ENCODE assay signal across 32 cellular contexts in genomic region chr7:141456298-141456697, GRCh38.
DNase-seq lines count a peak whose midpoint lies in the region; ATAC-seq and TF ChIP-seq lines count a peak whose summit lies in the region.
"Had no signal": no experiment of that assay in that cellular context is flagged by ENCODE, and none has a peak within 500 bp of the region (broad histone marks: within the 10 kb centered on the region; RNA-seq: fewer than 3 reads in every experiment).

No MANE protein-coding gene starts in this region.

- ATAC-seq in left cardiac atrium (peak in 1 of 2 donors; percentile 60), RWPE2 (ENCODE audit: low read depth) (peak; percentile 73), HG03039 (IDR thresholded peaks at IDR 0.05; ENCODE audit: unreplicated experiment) (no peak), HG02623 (IDR thresholded peaks at IDR 0.05; ENCODE audit: unreplicated experiment) (no peak)
- no peak for ATAC-seq in naive thymus-derived CD4-positive, alpha-beta T cell
- ATAC-seq: body of pancreas; foreskin keratinocyte; GM23338; K562; lower lobe of right lung; natural killer cell treated with Interleukin-12 subunit alpha and Interleukin-12 subunit beta and Interleukin-15 and Interleukin-18, amount 100 ng/mL, for 72 hours; stimulated activated effector memory CD8-positive, alpha-beta T cell treated with anti-CD3 and anti-CD28 coated beads, Interleukin-12 subunit alpha, Interleukin-12 subunit beta, amount 100 ng/mL, for 72 hours had no signal

- no peak overlapping the region for H3K4me3 Mint-ChIP-seq in naive thymus-derived CD4-positive, alpha-beta T cell
- H3K4me3 Mint-ChIP-seq: CD4-positive, alpha-beta T cell; GM23338; natural killer cell treated with Interleukin-12 subunit alpha and Interleukin-12 subunit beta and Interleukin-15 and Interleukin-18, amount 100 ng/mL, for 72 hours; stimulated activated effector memory CD8-positive, alpha-beta T cell treated with anti-CD3 and anti-CD28 coated beads, Interleukin-12 subunit alpha, Interleukin-12 subunit beta, amount 100 ng/mL, for 72 hours; type B pancreatic cell had no signal

- H3K4me1 ChIP-seq in RWPE2 (ENCODE audit: insufficient read depth, poor library complexity, severe bottlenecking), result peaks cover 20% of the 10 kb centered on the region
- no peaks in the 10 kb centered on the region for H3K4me1 ChIP-seq in naive thymus-derived CD4-positive, alpha-beta T cell (ENCODE audit: control insufficient read depth in 2 of 2, insufficient read depth in 2 of 2, low read length in 2 of 2)
- H3K4me1 ChIP-seq: body of pancreas, lower lobe of right lung, SJCRH30 had no signal

- intact Hi-C loops in left cardiac atrium (cut with DNase I), result no loop called here
- intact Hi-C loops in cardiac septum (cut with DNase I), result no loop called here
- intact Hi-C loops in naive thymus-derived CD4-positive, alpha-beta T cell (cut with micrococcal nuclease), result no loop called here

- H3K9me3 ChIP-seq in RWPE2 (ENCODE audit: severe bottlenecking), result no peaks in the 10 kb centered on the region
- no peaks in the 10 kb centered on the region for H3K9me3 ChIP-seq in naive thymus-derived CD4-positive, alpha-beta T cell (ENCODE audit: control insufficient read depth in 2 of 3, low read length in 3 of 3)
- H3K9me3 ChIP-seq: body of pancreas, esophagus muscularis mucosa, heart left ventricle, lower lobe of right lung, SJCRH30 had no signal

- POLR2A ChIA-PET in naive thymus-derived CD4-positive, alpha-beta T cell (lab: Charles Lee), result no interaction called here

- H3K36me3 ChIP-seq in RWPE2 (ENCODE audit: low read depth), result no peaks in the 10 kb centered on the region
- no peaks in the 10 kb centered on the region for H3K36me3 ChIP-seq in naive thymus-derived CD4-positive, alpha-beta T cell (ENCODE audit: control insufficient read depth in 2 of 3, insufficient read depth in 3 of 3, low read length in 3 of 3)
- H3K36me3 ChIP-seq: esophagus muscularis mucosa, heart left ventricle, lower lobe of right lung, SJCRH30, WERI-Rb-1 had no signal

- peaks cover 10 to 20% (median 13%) of the 10 kb centered on the region in 5 donors for H3K27me3 Mint-ChIP-seq in naive thymus-derived CD4-positive, alpha-beta T cell
- H3K27me3 Mint-ChIP-seq: type B pancreatic cell had no signal

- no peak overlapping the region for H3K27ac ChIP-seq in RWPE2 (ENCODE audit: poor library complexity, severe bottlenecking)
- H3K27ac ChIP-seq in naive thymus-derived CD4-positive, alpha-beta T cell (ENCODE audit: low read depth, low read length), result no peak overlapping the region
- H3K27ac ChIP-seq: body of pancreas, esophagus muscularis mucosa, foreskin keratinocyte, heart left ventricle, lower lobe of right lung, SJCRH30, WERI-Rb-1 had no signal

- no peaks in the 10 kb centered on the region for H3K27me3 ChIP-seq in RWPE2 (ENCODE audit: insufficient read depth, poor library complexity, severe bottlenecking)
- H3K27me3 ChIP-seq in naive thymus-derived CD4-positive, alpha-beta T cell (ENCODE audit: control insufficient read depth in 2 of 2, insufficient read depth in 2 of 2, low read length in 2 of 2), result no peaks in the 10 kb centered on the region
- H3K27me3 ChIP-seq: body of pancreas, dorsolateral prefrontal cortex, esophagus muscularis mucosa, foreskin keratinocyte, heart left ventricle had no signal

- H3K9me3 Mint-ChIP-seq in naive thymus-derived CD4-positive, alpha-beta T cell, result no peaks in the 10 kb centered on the region
- H3K9me3 Mint-ChIP-seq: CD4-positive, alpha-beta T cell; GM23338; natural killer cell treated with Interleukin-12 subunit alpha and Interleukin-12 subunit beta and Interleukin-15 and Interleukin-18, amount 100 ng/mL, for 72 hours; stimulated activated effector memory CD8-positive, alpha-beta T cell treated with anti-CD3 and anti-CD28 coated beads, Interleukin-12 subunit alpha, Interleukin-12 subunit beta, amount 100 ng/mL, for 72 hours; type B pancreatic cell had no signal

- H3K4me3 ChIP-seq in RWPE2 (ENCODE audit: severe bottlenecking), result no peak overlapping the region
- no peak overlapping the region for H3K4me3 ChIP-seq in naive thymus-derived CD4-positive, alpha-beta T cell (ENCODE audit: low read length)
- H3K4me3 ChIP-seq: body of pancreas, dorsolateral prefrontal cortex, esophagus muscularis mucosa, GM23338, heart left ventricle, K562, lower lobe of right lung, SJCRH30 had no signal

- H3K36me3 Mint-ChIP-seq in naive thymus-derived CD4-positive, alpha-beta T cell, result no peaks in the 10 kb centered on the region
- H3K36me3 Mint-ChIP-seq: natural killer cell treated with Interleukin-12 subunit alpha and Interleukin-12 subunit beta and Interleukin-15 and Interleukin-18, amount 100 ng/mL, for 72 hours; stimulated activated effector memory CD8-positive, alpha-beta T cell treated with anti-CD3 and anti-CD28 coated beads, Interleukin-12 subunit alpha, Interleukin-12 subunit beta, amount 100 ng/mL, for 72 hours; type B pancreatic cell had no signal

- no peaks in the 10 kb centered on the region for H3K4me1 Mint-ChIP-seq in naive thymus-derived CD4-positive, alpha-beta T cell

- CTCF ChIA-PET in naive thymus-derived CD4-positive, alpha-beta T cell (lab: Charles Lee), result no interaction called here

- H3K27ac Mint-ChIP-seq in naive thymus-derived CD4-positive, alpha-beta T cell, result no peak overlapping the region
- H3K27ac Mint-ChIP-seq: CD4-positive, alpha-beta T cell; GM23338; natural killer cell treated with Interleukin-12 subunit alpha and Interleukin-12 subunit beta and Interleukin-15 and Interleukin-18, amount 100 ng/mL, for 72 hours; stimulated activated effector memory CD8-positive, alpha-beta T cell treated with anti-CD3 and anti-CD28 coated beads, Interleukin-12 subunit alpha, Interleukin-12 subunit beta, amount 100 ng/mL, for 72 hours; type B pancreatic cell had no signal

- DNase-seq in left cardiac atrium, result peak; percentile 35
- no peak for DNase-seq in cardiac septum (ENCODE audit: low spot score)
- DNase-seq in RWPE2 (ENCODE audit: low spot score), result no peak
- DNase-seq in glomerular visceral epithelial cell (ENCODE audit: extremely low spot score), result peak; percentile 88
- no peak for DNase-seq in AG08395 (ENCODE audit: low spot score)
- no peak for DNase-seq in naive thymus-derived CD4-positive, alpha-beta T cell
- DNase-seq: activated CD4-positive, alpha-beta T cell treated with anti-CD3 and anti-CD28 coated beads for 48 hours; activated gamma-delta T cell; activated T-cell treated with anti-CD3 and anti-CD28 coated beads, Interleukin-2, amount 50 U/mL, for 1 hour; AML-193; CD4-positive, alpha-beta T cell; foreskin keratinocyte; lower lobe of right lung; MM.1S; NCI-H1417; NCI-H2081 treated with DMSO at 0.1 percent for 48 hours; NCI-H345; NCI-H69; SJCRH30; SW 1271; WERI-Rb-1 had no signal

- TF ChIP-seq CTCF in RWPE2 (IDR thresholded peaks at IDR 0.05; ENCODE audit: poor library complexity, severe bottlenecking), result no peak

Comparison
In these comparisons a context has a peak if more than half of its experiments do, and no peak if none do; other contexts are left out.
1. DNase-seq: peak in left cardiac atrium (single experiment) and glomerular visceral epithelial cell (single experiment); none in cardiac septum (single experiment), RWPE2 (single experiment), AG08395 (single experiment) and naive thymus-derived CD4-positive, alpha-beta T cell (0 of 9).